Comparison of ENCODE assay signal across 12 cellular contexts in genomic region chr5:175695161-175696126, GRCh38. TPM values are rescaled to one million over a fixed set of nuclear protein-coding genes. Genes with fewer than 3 reads are reported as not detected.
A peak's percentile ranks its signal among the peaks of the same experiment; 100 is the strongest.
DNase-seq lines count a peak whose midpoint lies in the region; ATAC-seq and TF ChIP-seq lines count a peak whose summit lies in the region.
"Had no signal": no experiment of that assay in that cellular context is flagged by ENCODE, and none has a peak within 500 bp of the region (broad histone marks: within the 10 kb centered on the region; RNA-seq: fewer than 3 reads in every experiment).

No MANE protein-coding gene starts in this region.

- H3K9me3 Mint-ChIP-seq in activated T-cell treated with anti-CD3 and anti-CD28 coated beads, Interleukin-2, amount 50 U/mL, for 24 hours = no peaks in the 10 kb centered on the region
- no peaks in the 10 kb centered on the region for H3K9me3 Mint-ChIP-seq in activated T-cell treated with anti-CD3 and anti-CD28 coated beads, Interleukin-2, amount 50 U/mL, for 4 hours
- H3K9me3 Mint-ChIP-seq in activated naive CD8-positive, alpha-beta T cell treated with anti-CD3 and anti-CD28 coated beads, Interleukin-2, amount 10 ng/mL, durations not matched to agents 7 days and 5 days = no peaks in the 10 kb centered on the region

- ATAC-seq in activated T-cell treated with anti-CD3 and anti-CD28 coated beads, Interleukin-2, amount 50 U/mL, for 4 hours = no peak
- ATAC-seq in activated naive CD8-positive, alpha-beta T cell treated with anti-CD3 and anti-CD28 coated beads, Interleukin-2, amount 10 ng/mL, durations not matched to agents 7 days and 5 days (ENCODE audit: low read depth) = no peak
- ATAC-seq in lower lobe of right lung = no peak
- no peak for ATAC-seq in GM21390 (IDR thresholded peaks at IDR 0.05; ENCODE audit: unreplicated experiment)
- ATAC-seq in HG02763 (IDR thresholded peaks at IDR 0.05; ENCODE audit: unreplicated experiment) = no peak

- H3K79me2 ChIP-seq in smooth muscle cell (ENCODE audit: low read depth) = no peaks in the 10 kb centered on the region

- POLR2A ChIA-PET in activated naive CD8-positive, alpha-beta T cell treated with anti-CD3 and anti-CD28 coated beads, Interleukin-2, amount 10 ng/mL, durations not matched to agents 7 days and 5 days (lab: Charles Lee) = no interaction called here

- H3K27me3 Mint-ChIP-seq in activated T-cell treated with anti-CD3 and anti-CD28 coated beads, Interleukin-2, amount 50 U/mL, for 24 hours = no peaks in the 10 kb centered on the region
- no peaks in the 10 kb centered on the region for H3K27me3 Mint-ChIP-seq in activated T-cell treated with anti-CD3 and anti-CD28 coated beads, Interleukin-2, amount 50 U/mL, for 4 hours (ENCODE audit: low read depth)
- H3K27me3 Mint-ChIP-seq in activated naive CD8-positive, alpha-beta T cell treated with anti-CD3 and anti-CD28 coated beads, Interleukin-2, amount 10 ng/mL, durations not matched to agents 7 days and 5 days = no peaks in the 10 kb centered on the region

- WGBS in transverse colon (ENCODE audit: low coverage in 1 of 2), 2 donors = 78 to 83% methylated on average over 7 to 19 of the region's 19 CpGs
- WGBS in smooth muscle cell (ENCODE audit: low lambda C conversion rate) = 95% methylated on average over 19 of the region's 19 CpGs

- peaks cover 22% of the 10 kb centered on the region for H3K4me1 ChIP-seq in lower lobe of right lung
- H3K4me1 ChIP-seq in transverse colon = no peaks in the 10 kb centered on the region
- H3K4me1 ChIP-seq in smooth muscle cell (ENCODE audit: low read depth) = no peaks in the 10 kb centered on the region

- TF ChIP-seq EP300 in transverse colon (IDR thresholded peaks at IDR 0.05; ENCODE audit: low read depth) = no peak

- peak overlapping the region; percentile 51 for H3K27ac ChIP-seq in lower lobe of right lung
- H3K27ac ChIP-seq in transverse colon = peak overlapping the region in 3 of 4 donors; percentile 8 to 53 (median 44)
- no peak overlapping the region for H3K27ac ChIP-seq in smooth muscle cell (ENCODE audit: low read depth)
- H3K27ac ChIP-seq: WERI-Rb-1 had no signal

- TF ChIP-seq CTCF in lower lobe of right lung (IDR thresholded peaks at IDR 0.05) (no peak), transverse colon (IDR thresholded peaks at IDR 0.05) (no peak), smooth muscle cell (IDR thresholded peaks at IDR 0.05; ENCODE audit: borderline replicate concordance, insufficient read depth, poor library complexity, severe bottlenecking) (no peak)

- peaks cover 43% of the 10 kb centered on the region for H3K4me1 Mint-ChIP-seq in activated T-cell treated with anti-CD3 and anti-CD28 coated beads, Interleukin-2, amount 50 U/mL, for 24 hours (ENCODE audit: low read depth)
- peaks cover 32% of the 10 kb centered on the region for H3K4me1 Mint-ChIP-seq in activated T-cell treated with anti-CD3 and anti-CD28 coated beads, Interleukin-2, amount 50 U/mL, for 4 hours (ENCODE audit: low read depth)
- H3K4me1 Mint-ChIP-seq in activated naive CD8-positive, alpha-beta T cell treated with anti-CD3 and anti-CD28 coated beads, Interleukin-2, amount 10 ng/mL, durations not matched to agents 7 days and 5 days = peaks cover 34% of the 10 kb centered on the region

- H3K4me3 Mint-ChIP-seq in activated T-cell treated with anti-CD3 and anti-CD28 coated beads, Interleukin-2, amount 50 U/mL, for 24 hours = no peak overlapping the region
- H3K4me3 Mint-ChIP-seq in activated T-cell treated with anti-CD3 and anti-CD28 coated beads, Interleukin-2, amount 50 U/mL, for 4 hours = no peak overlapping the region
- peak overlapping the region; percentile 39 for H3K4me3 Mint-ChIP-seq in activated naive CD8-positive, alpha-beta T cell treated with anti-CD3 and anti-CD28 coated beads, Interleukin-2, amount 10 ng/mL, durations not matched to agents 7 days and 5 days

- H3K27me3 ChIP-seq in lower lobe of right lung (ENCODE audit: low read depth) (peaks cover 10% of the 10 kb centered on the region), transverse colon (no peaks in the 10 kb centered on the region), smooth muscle cell (ENCODE audit: low read depth) (no peaks in the 10 kb centered on the region)

- H3K4me2 ChIP-seq in smooth muscle cell = no peak overlapping the region

- no peaks in the 10 kb centered on the region for H4K20me1 ChIP-seq in smooth muscle cell (ENCODE audit: low read depth)

- DNase-seq in activated T-cell treated with anti-CD3 and anti-CD28 coated beads, Interleukin-2, amount 50 U/mL, for 24 hours = no peak
- no peak for DNase-seq in activated T-cell treated with anti-CD3 and anti-CD28 coated beads, Interleukin-2, amount 50 U/mL, for 4 hours
- DNase-seq in activated naive CD8-positive, alpha-beta T cell treated with anti-CD3 and anti-CD28 coated beads, Interleukin-2, amount 10 ng/mL, durations not matched to agents 7 days and 5 days = no peak
- DNase-seq in lower lobe of right lung (no peak), transverse colon (no peak), smooth muscle cell (lab: John Stamatoyannopoulos, UW; ENCODE audit: unreplicated experiment) (no peak)
- DNase-seq: NCI-H1048 had no signal

- peak; percentile 14 for TF ChIP-seq POLR2A in transverse colon (IDR thresholded peaks at IDR 0.05)

- H3K36me3 ChIP-seq in lower lobe of right lung (no peaks in the 10 kb centered on the region), transverse colon (no peaks in the 10 kb centered on the region), smooth muscle cell (ENCODE audit: low read depth) (no peaks in the 10 kb centered on the region)
- H3K36me3 ChIP-seq: WERI-Rb-1 had no signal

- no peaks in the 10 kb centered on the region for H3F3A ChIP-seq in smooth muscle cell (ENCODE audit: low read depth)

- in situ Hi-C loops in transverse colon (cut with MboI; ENCODE audit: low pct_ligation_motif_present in 1 of 4, low pct_unique_long_range_greater_than_20kb in 1 of 4, low sequenced_read_pairs in 3 of 4) = no loop called here

- intact Hi-C loops in lower lobe of right lung (cut with DNase I) (no loop called here), transverse colon (cut with DNase I; ENCODE audit: low total_unique reads) (no loop called here)

- no peak overlapping the region for H2AFZ ChIP-seq in smooth muscle cell (ENCODE audit: low read depth)

- H3K9ac ChIP-seq in smooth muscle cell (ENCODE audit: low read depth) = no peak overlapping the region

- peaks cover 78% of the 10 kb centered on the region for H3K36me3 Mint-ChIP-seq in activated T-cell treated with anti-CD3 and anti-CD28 coated beads, Interleukin-2, amount 50 U/mL, for 24 hours (ENCODE audit: low read depth)
- peaks cover 24% of the 10 kb centered on the region for H3K36me3 Mint-ChIP-seq in activated T-cell treated with anti-CD3 and anti-CD28 coated beads, Interleukin-2, amount 50 U/mL, for 4 hours (ENCODE audit: insufficient read depth)
- peaks cover 27% of the 10 kb centered on the region for H3K36me3 Mint-ChIP-seq in activated naive CD8-positive, alpha-beta T cell treated with anti-CD3 and anti-CD28 coated beads, Interleukin-2, amount 10 ng/mL, durations not matched to agents 7 days and 5 days

- peak overlapping the region; percentile 95 for H3K27ac Mint-ChIP-seq in activated T-cell treated with anti-CD3 and anti-CD28 coated beads, Interleukin-2, amount 50 U/mL, for 24 hours
- H3K27ac Mint-ChIP-seq in activated naive CD8-positive, alpha-beta T cell treated with anti-CD3 and anti-CD28 coated beads, Interleukin-2, amount 10 ng/mL, durations not matched to agents 7 days and 5 days = peak overlapping the region; percentile 68

- H3K4me3 ChIP-seq in lower lobe of right lung (no peak overlapping the region), transverse colon (no peak overlapping the region), smooth muscle cell (no peak overlapping the region)

- no peaks in the 10 kb centered on the region for H3K9me3 ChIP-seq in lower lobe of right lung
- H3K9me3 ChIP-seq in transverse colon = no peaks in the 10 kb centered on the region
- no peaks in the 10 kb centered on the region for H3K9me3 ChIP-seq in smooth muscle cell (replicated peaks; ENCODE audit: low read depth)

RNA-seq across cellular contexts. Expression of gene HRH2, which starts 37.6 kb away (rescaled TPM):
- 10 to 100 TPM; 25.3 to 56.1 (median 31.1) TPM for total RNA-seq in activated T-cell treated with anti-CD3 and anti-CD28 coated beads, Interleukin-2, amount 50 U/mL, for 4 hours
- 10 to 100 TPM; 26.8 to 29.0 TPM for total RNA-seq in activated naive CD8-positive, alpha-beta T cell treated with anti-CD3 and anti-CD28 coated beads, Interleukin-2, amount 10 ng/mL, durations not matched to agents 7 days and 5 days
- total RNA-seq in lower lobe of right lung (9.6 TPM), transverse colon (1 to 10 TPM in 1 of 4 donors, under 1 TPM in 3; 0.20 to 1.5 (median 0.74) TPM), smooth muscle cell (0.40 and 0.63 TPM in 2 replicates)
- polyA plus RNA-seq in smooth muscle cell = 0.57 and 0.83 TPM in 2 replicates
- total RNA-seq: HT-29 had no signal
- polyA plus RNA-seq: AG04450 had no signal
